ENCODE assay signal across 2 cellular contexts in the genomic region with DNA sequence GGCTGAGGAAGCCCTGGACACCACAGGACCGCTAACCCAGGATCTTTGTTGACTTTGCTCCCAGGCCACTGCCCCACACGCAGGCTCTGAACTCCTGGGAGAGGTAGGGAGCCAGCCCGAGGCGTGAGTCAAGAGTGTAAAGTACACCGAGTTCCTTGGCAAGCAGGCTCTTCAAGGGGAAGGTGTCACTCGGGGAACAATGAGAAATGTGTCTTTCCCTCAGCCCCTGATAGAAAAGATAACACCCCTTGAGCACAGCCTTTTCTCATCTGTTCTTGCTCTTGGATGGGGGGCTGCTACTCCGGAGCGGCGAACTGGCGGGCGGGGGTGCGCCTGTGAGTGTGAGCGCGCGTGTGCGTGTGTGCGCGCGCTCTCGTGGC.
TF ChIP-seq lines count a peak whose summit lies in the region.

No MANE protein-coding gene starts in this region.

TF ChIP-seq in A549, 52 proteins besides CTCF, POLR2A, EP300 and RAD21 (continued from another document):
- TF ChIP-seq CHD2 (IDR thresholded peaks at IDR 0.05; ENCODE audit: low read length, partially characterized antibody) (no peak), KDM1A (IDR thresholded peaks at IDR 0.05; ENCODE audit: low read depth) (no peak), CBX2 (IDR thresholded peaks at IDR 0.05; ENCODE audit: borderline replicate concordance, low read depth) (no peak)
- TF ChIP-seq, protein P1, sequence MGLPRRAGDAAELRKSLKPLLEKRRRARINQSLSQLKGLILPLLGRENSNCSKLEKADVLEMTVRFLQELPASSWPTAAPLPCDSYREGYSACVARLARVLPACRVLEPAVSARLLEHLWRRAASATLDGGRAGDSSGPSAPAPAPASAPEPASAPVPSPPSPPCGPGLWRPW (IDR thresholded peaks at IDR 0.05): no peak
- TF ChIP-seq, protein P2, sequence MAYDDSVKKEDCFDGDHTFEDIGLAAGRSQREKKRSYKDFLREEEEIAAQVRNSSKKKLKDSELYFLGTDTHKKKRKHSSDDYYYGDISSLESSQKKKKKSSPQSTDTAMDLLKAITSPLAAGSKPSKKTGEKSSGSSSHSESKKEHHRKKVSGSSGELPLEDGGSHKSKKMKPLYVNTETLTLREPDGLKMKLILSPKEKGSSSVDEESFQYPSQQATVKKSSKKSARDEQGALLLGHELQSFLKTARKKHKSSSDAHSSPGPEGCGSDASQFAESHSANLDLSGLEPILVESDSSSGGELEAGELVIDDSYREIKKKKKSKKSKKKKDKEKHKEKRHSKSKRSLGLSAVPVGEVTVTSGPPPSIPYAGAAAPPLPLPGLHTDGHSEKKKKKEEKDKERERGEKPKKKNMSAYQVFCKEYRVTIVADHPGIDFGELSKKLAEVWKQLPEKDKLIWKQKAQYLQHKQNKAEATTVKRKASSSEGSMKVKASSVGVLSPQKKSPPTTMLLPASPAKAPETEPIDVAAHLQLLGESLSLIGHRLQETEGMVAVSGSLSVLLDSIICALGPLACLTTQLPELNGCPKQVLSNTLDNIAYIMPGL (CRISPR knock-in tag; IDR thresholded peaks at IDR 0.05; ENCODE audit: borderline replicate concordance): no peak
TF ChIP-seq in A549: peak in this region for 0.

TF ChIP-seq in neural cell, 6 proteins besides CTCF, POLR2A, EP300 and RAD21 (continued from another document):
- TF ChIP-seq EZH2 (IDR thresholded peaks at IDR 0.05; ENCODE audit: borderline replicate concordance, insufficient read depth, low read length, poor library complexity, severe bottlenecking) (no peak), POLR2AphosphoS5 (IDR thresholded peaks at IDR 0.05) (no peak)
